Comparison of ENCODE assay signal across 14 cellular contexts in the genomic region with DNA sequence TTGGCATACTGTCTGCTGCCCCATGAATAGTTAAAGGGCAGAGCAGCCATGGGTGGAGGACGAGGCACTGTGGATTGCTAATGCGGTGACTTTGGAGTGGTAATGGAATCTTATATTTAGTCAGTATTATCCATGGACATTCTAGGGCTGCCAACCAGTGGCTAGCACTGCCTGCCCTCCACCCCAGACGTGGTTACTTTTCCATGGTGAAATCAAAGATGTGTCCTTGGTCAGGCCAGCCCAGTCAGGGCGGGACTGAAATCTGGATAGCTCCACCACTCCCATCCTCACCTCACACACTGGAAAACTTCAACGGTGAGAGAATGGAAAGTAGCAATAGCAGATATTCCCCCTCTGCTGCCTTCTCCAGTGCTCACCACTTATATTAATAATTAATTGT. TPM values are rescaled to one million over a fixed set of nuclear protein-coding genes. Genes with fewer than 3 reads are reported as not detected.
DNase-seq lines count a peak whose midpoint lies in the region; ATAC-seq, FAIRE-seq and TF ChIP-seq lines count a peak whose summit lies in the region.
"Had no signal": no experiment of that assay in that cellular context is flagged by ENCODE, and none has a peak within 500 bp of the region (broad histone marks: within the 10 kb centered on the region; RNA-seq: fewer than 3 reads in every experiment).

No MANE protein-coding gene starts in this region.

- H3K4me3 ChIP-seq in GM06990 (replicated peaks; ENCODE audit: low read depth, low read length) (peak overlapping the region; percentile 67), pancreas (no peak overlapping the region), right lobe of liver (no peak overlapping the region)
- H3K4me3 ChIP-seq in effector memory CD4-positive, alpha-beta T cell (ENCODE audit: insufficient read depth, low read depth, low read length, poor library complexity, severe bottlenecking), result peak overlapping the region; percentile 90

- no peaks in the 10 kb centered on the region for H3K9me3 ChIP-seq in effector memory CD4-positive, alpha-beta T cell (ENCODE audit: control insufficient read depth, low read length)
- H3K9me3 ChIP-seq in pancreas, result no peaks in the 10 kb centered on the region
- no peaks in the 10 kb centered on the region for H3K9me3 ChIP-seq in right lobe of liver

- H3K36me3 Mint-ChIP-seq in IgD-negative memory B cell (no peaks in the 10 kb centered on the region), nephron (ENCODE audit: low read depth) (no peaks in the 10 kb centered on the region)

- intact Hi-C loops in pancreas (cut with DNase I) (no loop called here), right lobe of liver (cut with DNase I) (no loop called here)

- H3K4me3 Mint-ChIP-seq in IgD-negative memory B cell (peak overlapping the region; percentile 96 to 99 (median 99)), nephron (peak overlapping the region in 2 of 3 experiments; percentile 88)

- H3K9me3 Mint-ChIP-seq in IgD-negative memory B cell (no peaks in the 10 kb centered on the region), nephron (no peaks in the 10 kb centered on the region)

- peaks cover 34% of the 10 kb centered on the region for H3K4me1 ChIP-seq in effector memory CD4-positive, alpha-beta T cell (ENCODE audit: control insufficient read depth, insufficient read depth, low read length, poor library complexity, severe bottlenecking)
- no peaks in the 10 kb centered on the region for H3K4me1 ChIP-seq in pancreas
- H3K4me1 ChIP-seq in right lobe of liver, result peaks cover 0 to 9% (median 0%) of the 10 kb centered on the region in 4 donors

- peak overlapping the region; percentile 78 for H3K27ac ChIP-seq in effector memory CD4-positive, alpha-beta T cell (ENCODE audit: insufficient read depth, low read length, poor library complexity, severe bottlenecking)
- H3K27ac ChIP-seq in pancreas, result no peak overlapping the region
- no peak overlapping the region for H3K27ac ChIP-seq in right lobe of liver
- H3K27ac ChIP-seq: HL-60, RWPE1 had no signal

- TF ChIP-seq CTCF in GM06990 (IDR thresholded peaks at IDR 0.05; ENCODE audit: insufficient read depth, low read length, poor library complexity, severe bottlenecking), result no peak
- no peak for TF ChIP-seq CTCF in nephron (IDR thresholded peaks at IDR 0.05; ENCODE audit: unreplicated experiment in 3 of 3)
- no peak for TF ChIP-seq CTCF in pancreas (IDR thresholded peaks at IDR 0.05)
- no peak for TF ChIP-seq CTCF in right lobe of liver (IDR thresholded peaks at IDR 0.05)

- H3K36me3 ChIP-seq in GM06990 (ENCODE audit: control insufficient read depth, insufficient read depth, low read length), result no peaks in the 10 kb centered on the region
- no peaks in the 10 kb centered on the region for H3K36me3 ChIP-seq in effector memory CD4-positive, alpha-beta T cell (ENCODE audit: control insufficient read depth, insufficient read depth, low read length)
- H3K36me3 ChIP-seq in pancreas, result no peaks in the 10 kb centered on the region
- H3K36me3 ChIP-seq in right lobe of liver, result no peaks in the 10 kb centered on the region

- H3K27me3 Mint-ChIP-seq in IgD-negative memory B cell (no peaks in the 10 kb centered on the region), nephron (ENCODE audit: low read depth) (peaks cover 51% of the 10 kb centered on the region)

- no peaks in the 10 kb centered on the region for H3K27me3 ChIP-seq in GM06990 (replicated peaks; ENCODE audit: control insufficient read depth, insufficient read depth, low read length)
- no peaks in the 10 kb centered on the region for H3K27me3 ChIP-seq in effector memory CD4-positive, alpha-beta T cell (replicated peaks; ENCODE audit: control insufficient read depth, insufficient read depth, low read length, poor library complexity, severe bottlenecking)
- no peaks in the 10 kb centered on the region for H3K27me3 ChIP-seq in pancreas
- no peaks in the 10 kb centered on the region for H3K27me3 ChIP-seq in right lobe of liver

- no peak for TF ChIP-seq POLR2A in right lobe of liver (IDR thresholded peaks at IDR 0.05)

- no peak for ATAC-seq in pancreas
- ATAC-seq in right lobe of liver, result no peak

- H3K27ac Mint-ChIP-seq in IgD-negative memory B cell, result peak overlapping the region in 2 of 3 donors; percentile 88 to 96
- H3K27ac Mint-ChIP-seq in nephron, result no peak overlapping the region

- DNase-seq in GM06990 (ENCODE audit: extremely low read depth, insufficient read length) (no peak), pancreas (no peak), NCI-H128 (lab: John Stamatoyannopoulos, UW; ENCODE audit: unreplicated experiment) (no peak), DMS 273 (lab: John Stamatoyannopoulos, UW; ENCODE audit: unreplicated experiment) (no peak), right lobe of liver (no peak)
- no peak for DNase-seq in effector memory CD4-positive, alpha-beta T cell
- DNase-seq: activated CD4-positive, CD25-positive, alpha-beta regulatory T cell; hippocampal formation; MV-4-11; NCI-H446 treated with DMSO at 0.1 percent for 48 hours had no signal

- WGBS in pancreas, 2 donors, result 54 to 74% methylated on average over 5 of the region's 5 CpGs
- 45% methylated on average over 2 of the region's 5 CpGs for WGBS in right lobe of liver (ENCODE audit: insufficient coverage, low coverage, low lambda C conversion rate, missing lambda C conversion rate)

- peaks cover 28 to 53% (median 51%) of the 10 kb centered on the region in 3 donors for H3K4me1 Mint-ChIP-seq in IgD-negative memory B cell
- H3K4me1 Mint-ChIP-seq in nephron, result peaks cover 26% of the 10 kb centered on the region

- no peak for FAIRE-seq in pancreas (lab: Jason Lieb, UNC)

RNA-seq across cellular contexts. Expression of gene TTC9, which starts 2.3 kb away (rescaled TPM):
- polyA plus RNA-seq in IgD-negative memory B cell, result 9.2 TPM
- 1 to 10 TPM in 3 of 6 donors, under 1 TPM in 3; 0.59 to 4.0 (median 1.00) TPM for total RNA-seq in pancreas
- under 1 TPM; 0.84 to 0.96 TPM for polyA plus RNA-seq in pancreas
- 1 to 10 TPM in 3 of 6 experiments, under 1 TPM in 3; 0.15 to 5.5 (median 2.8) TPM for total RNA-seq in right lobe of liver

RNA-seq across cellular contexts. Expression of gene MED6, which starts 43.6 kb away (rescaled TPM):
- 39.0 TPM for polyA plus RNA-seq in IgD-negative memory B cell
- 10 to 100 TPM; 10.4 to 15.8 (median 12.6) TPM for total RNA-seq in pancreas
- polyA plus RNA-seq in pancreas, result 10 to 100 TPM in 1 of 2 donors, 1 to 10 TPM in 1; 6.4 to 13.8 TPM
- 10 to 100 TPM in 5 of 6 experiments, 1 to 10 TPM in 1; 8.8 to 20.0 (median 13.7) TPM for total RNA-seq in right lobe of liver

Comparison
In these comparisons a context has a peak if more than half of its experiments do, and no peak if none do; other contexts are left out.
1. H3K4me3 ChIP-seq: peak in GM06990 (single experiment) and effector memory CD4-positive, alpha-beta T cell (single experiment); none in pancreas (0 of 4) and right lobe of liver (0 of 3).
2. H3K27ac Mint-ChIP-seq: peak in IgD-negative memory B cell (2 of 3); none in nephron (0 of 3).